In genomic region chr1:243562473-243562872, GRCh38 we compare ENCODE assay signal across 18 cellular contexts.
DNase-seq lines count a peak whose midpoint lies in the region; TF ChIP-seq lines count a peak whose summit lies in the region.
"Had no signal": no experiment of that assay in that cellular context is flagged by ENCODE, and none has a peak within 500 bp of the region (broad histone marks: within the 10 kb centered on the region; RNA-seq: fewer than 3 reads in every experiment).

No MANE protein-coding gene starts in this region.

- H3K4me2 ChIP-seq in SK-N-SH, result no peak overlapping the region

- H3K9me2 ChIP-seq in SK-N-SH, result no peaks in the 10 kb centered on the region

- no peaks in the 10 kb centered on the region for H3K36me3 ChIP-seq in cardiac muscle cell
- peaks cover 26% of the 10 kb centered on the region for H3K36me3 ChIP-seq in left ventricle myocardium inferior
- no peaks in the 10 kb centered on the region for H3K36me3 ChIP-seq in transverse colon
- H3K36me3 ChIP-seq in SK-N-SH (replicated peaks in 1 of 2; ENCODE audit: control insufficient read depth in 1 of 2, insufficient read depth in 2 of 2, low read length in 1 of 2), result peaks cover 38 to 55% of the 10 kb centered on the region in 2 experiments
- H3K36me3 ChIP-seq: HAP-1 had no signal

- POLR2A ChIA-PET in SK-N-SH (lab: Yijun Ruan, JAX), result no interaction called here

- TF ChIP-seq CTCF in cardiac muscle cell (IDR thresholded peaks at IDR 0.05; ENCODE audit: low read depth, low read length) (no peak), left ventricle myocardium inferior (IDR thresholded peaks at IDR 0.05; ENCODE audit: borderline replicate concordance) (no peak), transverse colon (IDR thresholded peaks at IDR 0.05) (no peak), lower leg skin (IDR thresholded peaks at IDR 0.05) (no peak), SK-N-SH (IDR thresholded peaks at IDR 0.05) (no peak)

- H3K9me3 ChIP-seq in cardiac muscle cell (ENCODE audit: low read depth) (no peaks in the 10 kb centered on the region), left ventricle myocardium inferior (replicated peaks) (peaks cover 13% of the 10 kb centered on the region), transverse colon (no peaks in the 10 kb centered on the region), SK-N-SH (no peaks in the 10 kb centered on the region)

- no peaks in the 10 kb centered on the region for H3K79me2 ChIP-seq in SK-N-SH (ENCODE audit: insufficient read depth)

- intact Hi-C loops in left ventricle myocardium inferior (cut with micrococcal nuclease), result no loop called here
- intact Hi-C loops in transverse colon (cut with DNase I; ENCODE audit: low total_unique reads), result no loop called here
- intact Hi-C loops in lower leg skin (cut with DNase I; ENCODE audit: low total_unique reads), result no loop called here

- WGBS in transverse colon (ENCODE audit: low coverage in 1 of 2), 2 donors, result 88 to 100% methylated on average over 1 of the region's 1 CpG
- WGBS in lower leg skin, 2 donors, result 91 to 100% methylated on average over 1 of the region's 1 CpG
- WGBS in SK-N-SH (ENCODE audit: low lambda C conversion rate), result 100% methylated on average over 1 of the region's 1 CpG

- DNase-seq in cardiac muscle cell (ENCODE audit: low read depth in 1 of 2, low spot score in 1 of 2), result peak in 1 of 2 donors; percentile 53
- no peak for DNase-seq in left ventricle myocardium inferior
- DNase-seq in MV-4-11 (lab: John Stamatoyannopoulos, UW), result peak; percentile 56
- peak; percentile 31 for DNase-seq in globus pallidus (ENCODE audit: low spot score)
- DNase-seq in transverse colon, result no peak
- DNase-seq in lower leg skin (ENCODE audit: low spot score in 2 of 2), result no peak
- no peak for DNase-seq in SK-N-SH
- DNase-seq: C1 segment of cervical spinal cord, DMS 273 treated with DMSO at 0.1 percent for 48 hours, GDM1, Karpas-422, MM.1S, NCI-H1436, NCI-H2081, NCI-H510A, SHP77 had no signal

- H4K20me1 ChIP-seq in SK-N-SH (ENCODE audit: insufficient read depth), result no peaks in the 10 kb centered on the region

- peak overlapping the region; percentile 55 for H3K27ac ChIP-seq in cardiac muscle cell
- no peak overlapping the region for H3K27ac ChIP-seq in left ventricle myocardium inferior (replicated peaks)
- peak overlapping the region in 3 of 4 donors; percentile 53 to 64 (median 54) for H3K27ac ChIP-seq in transverse colon
- no peak overlapping the region for H3K27ac ChIP-seq in SK-N-SH (ENCODE audit: low read depth in 2 of 2, low read length in 1 of 2)

- CTCF ChIA-PET in SK-N-SH (lab: Yijun Ruan, JAX), result interaction anchor here (0.7 to 1.3 kb wide), 2 partner anchors 18 to 104 kb away, joined by 3 to 4 read pairs; no protein-coding TSS in a partner anchor

- peak; percentile 58 for TF ChIP-seq EP300 in transverse colon (IDR thresholded peaks at IDR 0.05; ENCODE audit: low read depth)
- TF ChIP-seq EP300 in SK-N-SH (IDR thresholded peaks at IDR 0.05; ENCODE audit: borderline replicate concordance in 1 of 2, low read depth in 1 of 2, low read length in 1 of 2), result no peak

- TF ChIP-seq POLR2A in transverse colon (IDR thresholded peaks at IDR 0.05) (no peak), lower leg skin (IDR thresholded peaks at IDR 0.05) (no peak)

- H3K9ac ChIP-seq in SK-N-SH, result no peak overlapping the region

- H3K4me1 ChIP-seq in cardiac muscle cell (ENCODE audit: low read depth) (peaks cover 3% of the 10 kb centered on the region), left ventricle myocardium inferior (no peaks in the 10 kb centered on the region), transverse colon (no peaks in the 10 kb centered on the region), SK-N-SH (ENCODE audit: control insufficient read depth in 1 of 2, insufficient read depth in 2 of 2, low read depth in 1 of 2, low read length in 1 of 2) (no peaks in the 10 kb centered on the region; a peak in 1 of 4 replicates)
- H3K4me1 ChIP-seq: HAP-1 had no signal

- peaks cover 4% of the 10 kb centered on the region for H3F3A ChIP-seq in SK-N-SH (replicated peaks; ENCODE audit: insufficient read depth)

- H3K4me3 ChIP-seq in cardiac muscle cell (no peak overlapping the region), left ventricle myocardium inferior (no peak overlapping the region), transverse colon (no peak overlapping the region), lower leg skin (ENCODE audit: low read depth, poor library complexity, severe bottlenecking) (no peak overlapping the region), SK-N-SH (ENCODE audit: low read depth in 2 of 2, low read length in 1 of 2) (no peak overlapping the region)
- H3K4me3 ChIP-seq: GM12878, HAP-1 had no signal

- TF ChIP-seq RAD21 in SK-N-SH (IDR thresholded peaks at IDR 0.05; ENCODE audit: low read length), result no peak

- in situ Hi-C loops in transverse colon (cut with MboI; ENCODE audit: low pct_ligation_motif_present in 1 of 4, low pct_unique_long_range_greater_than_20kb in 1 of 4, low sequenced_read_pairs in 3 of 4), result no loop called here

- H2AFZ ChIP-seq in SK-N-SH (ENCODE audit: low read depth), result no peak overlapping the region

- no peaks in the 10 kb centered on the region for H3K27me3 ChIP-seq in cardiac muscle cell
- no peaks in the 10 kb centered on the region for H3K27me3 ChIP-seq in left ventricle myocardium inferior (ENCODE audit: low read depth)
- no peaks in the 10 kb centered on the region for H3K27me3 ChIP-seq in transverse colon
- H3K27me3 ChIP-seq in SK-N-SH (ENCODE audit: insufficient read depth), result no peaks in the 10 kb centered on the region

TF ChIP-seq in SK-N-SH, 30 proteins besides CTCF, POLR2A, EP300 and RAD21:
- no peak for TF ChIP-seq NRF1 (IDR thresholded peaks at IDR 0.05; ENCODE audit: low read depth, low read length)
- no peak for TF ChIP-seq IRF3 (IDR thresholded peaks at IDR 0.05; ENCODE audit: low read depth, low read length)
- TF ChIP-seq FOXM1 (IDR thresholded peaks at IDR 0.05; ENCODE audit: low read depth), result no peak
- no peak for TF ChIP-seq CHD2 (IDR thresholded peaks at IDR 0.05; ENCODE audit: low read length, partially characterized antibody)
- no peak for TF ChIP-seq JUND (IDR thresholded peaks at IDR 0.05)
- TF ChIP-seq TAF1 (IDR thresholded peaks at IDR 0.05; ENCODE audit: borderline replicate concordance, low read depth, low read length), result no peak
- TF ChIP-seq NFIC (IDR thresholded peaks at IDR 0.05; ENCODE audit: borderline replicate concordance), result no peak
- TF ChIP-seq RFX5 (IDR thresholded peaks at IDR 0.05; ENCODE audit: low read length), result no peak

Comparison
In these comparisons a context has a peak if more than half of its experiments do, and no peak if none do; other contexts are left out.
1. H3K27ac ChIP-seq: peak in cardiac muscle cell (single experiment) and transverse colon (3 of 4); none in left ventricle myocardium inferior (single experiment) and SK-N-SH (0 of 2).
2. DNase-seq: peak in MV-4-11 (single experiment) and globus pallidus (single experiment); none in left ventricle myocardium inferior (single experiment), transverse colon (single experiment), lower leg skin (0 of 2) and SK-N-SH (single experiment).